ENCODE assay signal across 8 cellular contexts in genomic region chr1:85577421-85578320, GRCh38. TPM values are rescaled to one million over a fixed set of nuclear protein-coding genes. Genes with fewer than 3 reads are reported as not detected.
A peak's percentile ranks its signal among the peaks of the same experiment; 100 is the strongest.
DNase-seq lines count a peak whose midpoint lies in the region; ATAC-seq and TF ChIP-seq lines count a peak whose summit lies in the region.

No MANE protein-coding gene starts in this region.

- H3K9me3 ChIP-seq in HUES48 (ENCODE audit: control insufficient read depth, insufficient read depth, low read length): no peaks in the 10 kb centered on the region
- H3K9me3 ChIP-seq in ascending aorta: no peaks in the 10 kb centered on the region
- H3K9me3 ChIP-seq in smooth muscle cell (replicated peaks; ENCODE audit: low read depth): no peaks in the 10 kb centered on the region

- intact Hi-C loops in ascending aorta (cut with DNase I): loop anchor here (2.0 to 10.0 kb wide), 4 partner anchors 53 to 1070 kb away; partner anchors contain the start of genes GNG5 and SPATA1

- ATAC-seq in GM21360 (IDR thresholded peaks at IDR 0.05; ENCODE audit: unreplicated experiment): peak; percentile 15

- no peak overlapping the region for H2AFZ ChIP-seq in smooth muscle cell (ENCODE audit: low read depth)

- TF ChIP-seq CTCF in ascending aorta (IDR thresholded peaks at IDR 0.05) (no peak), smooth muscle cell (IDR thresholded peaks at IDR 0.05; ENCODE audit: borderline replicate concordance, insufficient read depth, poor library complexity, severe bottlenecking) (no peak)

- peaks cover 41% of the 10 kb centered on the region for H3K27me3 ChIP-seq in HUES48 (ENCODE audit: control insufficient read depth, insufficient read depth, low read length)
- no peaks in the 10 kb centered on the region for H3K27me3 ChIP-seq in ascending aorta
- H3K27me3 ChIP-seq in smooth muscle cell (ENCODE audit: low read depth): no peaks in the 10 kb centered on the region

- H3K4me1 ChIP-seq in HUES48 (ENCODE audit: control insufficient read depth, insufficient read depth, low read length) (peaks cover 25% of the 10 kb centered on the region), ascending aorta (peaks cover 5 to 19% of the 10 kb centered on the region in 2 donors), smooth muscle cell (ENCODE audit: low read depth) (peaks cover 13% of the 10 kb centered on the region)

- WGBS in smooth muscle cell (ENCODE audit: low lambda C conversion rate): 1% methylated on average over 33 of the region's 33 CpGs

- H3K9ac ChIP-seq in HUES48 (ENCODE audit: low read depth, low read length): peak overlapping the region; percentile 62
- H3K9ac ChIP-seq in smooth muscle cell (ENCODE audit: low read depth): peak overlapping the region; percentile 90

- H4K20me1 ChIP-seq in smooth muscle cell (ENCODE audit: low read depth): peaks cover 38% of the 10 kb centered on the region

- H3K27ac ChIP-seq in HUES48 (ENCODE audit: low read depth, low read length) (peak overlapping the region; percentile 54), ascending aorta (peak overlapping the region; percentile 92 to 96), smooth muscle cell (ENCODE audit: low read depth) (peak overlapping the region; percentile 93)

- peaks cover 28% of the 10 kb centered on the region for H3F3A ChIP-seq in smooth muscle cell (ENCODE audit: low read depth)

- peaks cover 15% of the 10 kb centered on the region for H3K36me3 ChIP-seq in HUES48 (ENCODE audit: control insufficient read depth, insufficient read depth, low read length)
- H3K36me3 ChIP-seq in ascending aorta: peaks cover 20 to 21% of the 10 kb centered on the region in 2 donors
- no peaks in the 10 kb centered on the region for H3K36me3 ChIP-seq in smooth muscle cell (ENCODE audit: low read depth)

- peak overlapping the region; percentile 90 for H3K4me2 ChIP-seq in smooth muscle cell

- DNase-seq in DMS114 treated with DMSO at 0.1 percent for 48 hours (lab: John Stamatoyannopoulos, UW; ENCODE audit: unreplicated experiment) (peak; percentile 60), ascending aorta (ENCODE audit: low spot score in 2 of 2) (peak in 1 of 2 donors; percentile 72), iPS-NIHi11 (ENCODE audit: low spot score) (peak; percentile 33), smooth muscle cell (lab: John Stamatoyannopoulos, UW; ENCODE audit: unreplicated experiment) (peak; percentile 31), NCI-H1105 treated with DMSO at 0.1 percent for 48 hours (lab: John Stamatoyannopoulos, UW) (no peak), ureter (ENCODE audit: low spot score) (no peak)

- H3K4me3 ChIP-seq in HUES48 (ENCODE audit: low read depth, low read length): peak overlapping the region; percentile 74
- H3K4me3 ChIP-seq in ascending aorta: peak overlapping the region; percentile 62 to 88
- peak overlapping the region; percentile 93 for H3K4me3 ChIP-seq in smooth muscle cell

- H3K79me2 ChIP-seq in smooth muscle cell (ENCODE audit: low read depth): peaks cover 56% of the 10 kb centered on the region

RNA-seq across cellular contexts. Expression of gene CCN1, which starts 2.9 kb away (rescaled TPM):
- total RNA-seq in ascending aorta: 933 TPM
- total RNA-seq in smooth muscle cell: 440 and 450 TPM in 2 replicates
- polyA plus RNA-seq in smooth muscle cell: 1,412 and 1,766 TPM in 2 replicates
- 25.5 TPM for total RNA-seq in ureter

Comparison
In these comparisons a context has a peak if more than half of its experiments do, and no peak if none do; other contexts are left out.
1. DNase-seq: peak in DMS114 treated with DMSO at 0.1 percent for 48 hours (single experiment), iPS-NIHi11 (single experiment) and smooth muscle cell (single experiment); none in NCI-H1105 treated with DMSO at 0.1 percent for 48 hours (single experiment) and ureter (single experiment).
2. RNA of gene CCN1, which starts 2.9 kb away (total RNA-seq): 933 TPM in ascending aorta (single experiment) and 440 to 450 TPM in smooth muscle cell; 25.5 TPM in ureter (single experiment); every median in the first group is over 10 times any median in the second.
3. Peak in every context shown above with its lines, with median percentiles within 50 percentile points of each other: H3K27ac ChIP-seq and H3K4me3 ChIP-seq.